In genomic region chr7:47578581-47579270, GRCh38 we compare ENCODE assay signal across 1 cellular context.
TF ChIP-seq lines count a peak whose summit lies in the region.

No MANE protein-coding gene starts in this region.

TF ChIP-seq in A549, 52 proteins besides CTCF, POLR2A, EP300 and RAD21 (continued from another document):
- TF ChIP-seq ATOH8 (CRISPR knock-in tag; IDR thresholded peaks at IDR 0.05; ENCODE audit: low read depth) (peak; percentile 58; the same call in 1 of the 2 replicates), NPAS2 (CRISPR knock-in tag; IDR thresholded peaks at IDR 0.05; ENCODE audit: borderline replicate concordance) (no peak), ESRRA (IDR thresholded peaks at IDR 0.05; ENCODE audit: borderline replicate concordance, low read length) (no peak), MAFK (IDR thresholded peaks at IDR 0.05; ENCODE audit: partially characterized antibody) (peak; percentile 57), PBX3 (IDR thresholded peaks at IDR 0.05) (no peak), EHMT2 (IDR thresholded peaks at IDR 0.05; ENCODE audit: low read depth) (no peak), NFE2L2 (conservative IDR thresholded peaks at IDR 0.05; ENCODE audit: low read length) (no peak), HMGXB4 (CRISPR knock-in tag; IDR thresholded peaks at IDR 0.05; ENCODE audit: borderline replicate concordance) (no peak), HOXB13 (CRISPR knock-in tag; IDR thresholded peaks at IDR 0.05; ENCODE audit: low read depth) (peak; percentile 55; the same call in 1 of the 2 replicates), RFX5 (IDR thresholded peaks at IDR 0.05) (no peak), CBX8 (IDR thresholded peaks at IDR 0.05) (no peak), RARB (CRISPR knock-in tag; IDR thresholded peaks at IDR 0.05) (peak; percentile 15; the same call in 1 of the 2 replicates), ZSCAN20 (CRISPR knock-in tag; IDR thresholded peaks at IDR 0.05) (no peak), E2F6 (IDR thresholded peaks at IDR 0.05; ENCODE audit: borderline replicate concordance, low read depth) (0 out of 2 replicates have a peak, but pooled peaks have one; percentile 9), BHLHE40 (IDR thresholded peaks at IDR 0.05; ENCODE audit: low read depth, low read length) (no peak), JUNB (IDR thresholded peaks at IDR 0.05) (0 out of 2 replicates have a peak, but pooled peaks have one; percentile 32), ZNF302 (CRISPR knock-in tag; IDR thresholded peaks at IDR 0.05) (0 out of 2 replicates have a peak, but pooled peaks have one; percentile 2), HOXB5 (CRISPR knock-in tag; IDR thresholded peaks at IDR 0.05) (peak; percentile 59), HDAC2 (IDR thresholded peaks at IDR 0.05) (no peak), SREBF2 (IDR thresholded peaks at IDR 0.05) (no peak), CEBPB (IDR thresholded peaks at IDR 0.05) (no peak), FOSB (CRISPR knock-in tag; IDR thresholded peaks at IDR 0.05) (no peak), MAX (IDR thresholded peaks at IDR 0.05) (peak; percentile 54), HEYL (CRISPR knock-in tag; IDR thresholded peaks at IDR 0.05) (no peak; the same call in 1 of the 2 replicates), MAZ (IDR thresholded peaks at IDR 0.05; ENCODE audit: borderline replicate concordance, low read depth, low read length) (no peak), JUN (IDR thresholded peaks at IDR 0.05) (peak in 1 of 2 experiments; percentile 50; a peak in 3 of 5 replicates), PHF8 (IDR thresholded peaks at IDR 0.05; ENCODE audit: borderline replicate concordance, low read depth) (no peak), KDM5A (IDR thresholded peaks at IDR 0.05) (no peak), USF2 (IDR thresholded peaks at IDR 0.05) (no peak)
